ENCODE assay signal across 1 cellular context in the genomic region with DNA sequence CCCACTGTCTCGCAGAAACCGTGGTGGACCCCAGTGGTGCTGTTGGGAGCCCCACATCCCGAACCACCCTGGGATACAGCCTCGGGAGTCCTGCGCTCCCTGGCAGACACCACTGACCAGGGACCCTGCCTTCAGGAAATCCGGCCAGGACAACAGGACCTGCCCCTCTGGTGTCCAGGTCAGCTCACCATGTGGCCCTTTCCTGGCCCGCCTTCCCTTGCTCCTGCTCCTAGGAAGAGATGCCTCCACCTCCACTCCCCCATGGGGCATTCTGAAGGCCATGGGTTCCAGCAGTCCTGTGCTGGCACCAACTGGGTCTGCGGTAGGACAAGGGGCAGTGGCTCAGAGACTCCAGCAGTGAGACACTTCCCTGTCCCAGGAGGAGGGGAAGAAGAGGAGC.
TF ChIP-seq lines count a peak whose summit lies in the region.

No MANE protein-coding gene starts in this region.

TF ChIP-seq in H1, 55 proteins besides CTCF, POLR2A, EP300 and RAD21:
- TF ChIP-seq RFX5 (IDR thresholded peaks at IDR 0.05; ENCODE audit: borderline replicate concordance, low read depth, low read length) (no peak), POLR2AphosphoS5 (IDR thresholded peaks at IDR 0.05; ENCODE audit: low read depth, low read length) (no peak), NANOG (IDR thresholded peaks at IDR 0.05; ENCODE audit: insufficient read depth, low read depth, low read length, poor library complexity, severe bottlenecking) (no peak), YY1 (IDR thresholded peaks at IDR 0.05; ENCODE audit: low read depth, low read length) (no peak), ZNF274 (IDR thresholded peaks at IDR 0.05; ENCODE audit: borderline replicate concordance, extremely low read depth, low read length) (no peak), TAF7 (optimal IDR thresholded peaks at IDR 0.05; ENCODE audit: borderline replicate concordance, low read depth, low read length) (no peak), SIN3A (conservative IDR thresholded peaks at IDR 0.05 in 1 of 2, IDR thresholded peaks at IDR 0.05 in 1 of 2; ENCODE audit: low read depth in 1 of 2, low read length in 2 of 2) (no peak), CHD2 (IDR thresholded peaks at IDR 0.05; ENCODE audit: low read length) (no peak), SAP30 (IDR thresholded peaks at IDR 0.05; ENCODE audit: insufficient read depth, insufficient replicate concordance, low read length) (no peak), CBX5 (IDR thresholded peaks at IDR 0.05; ENCODE audit: low read depth, low read length) (no peak)
- TF ChIP-seq, protein P1, sequence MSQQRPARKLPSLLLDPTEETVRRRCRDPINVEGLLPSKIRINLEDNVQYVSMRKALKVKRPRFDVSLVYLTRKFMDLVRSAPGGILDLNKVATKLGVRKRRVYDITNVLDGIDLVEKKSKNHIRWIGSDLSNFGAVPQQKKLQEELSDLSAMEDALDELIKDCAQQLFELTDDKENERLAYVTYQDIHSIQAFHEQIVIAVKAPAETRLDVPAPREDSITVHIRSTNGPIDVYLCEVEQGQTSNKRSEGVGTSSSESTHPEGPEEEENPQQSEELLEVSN (IDR thresholded peaks at IDR 0.05) = no peak
